ENCODE assay signal across 2 cellular contexts in the genomic region with DNA sequence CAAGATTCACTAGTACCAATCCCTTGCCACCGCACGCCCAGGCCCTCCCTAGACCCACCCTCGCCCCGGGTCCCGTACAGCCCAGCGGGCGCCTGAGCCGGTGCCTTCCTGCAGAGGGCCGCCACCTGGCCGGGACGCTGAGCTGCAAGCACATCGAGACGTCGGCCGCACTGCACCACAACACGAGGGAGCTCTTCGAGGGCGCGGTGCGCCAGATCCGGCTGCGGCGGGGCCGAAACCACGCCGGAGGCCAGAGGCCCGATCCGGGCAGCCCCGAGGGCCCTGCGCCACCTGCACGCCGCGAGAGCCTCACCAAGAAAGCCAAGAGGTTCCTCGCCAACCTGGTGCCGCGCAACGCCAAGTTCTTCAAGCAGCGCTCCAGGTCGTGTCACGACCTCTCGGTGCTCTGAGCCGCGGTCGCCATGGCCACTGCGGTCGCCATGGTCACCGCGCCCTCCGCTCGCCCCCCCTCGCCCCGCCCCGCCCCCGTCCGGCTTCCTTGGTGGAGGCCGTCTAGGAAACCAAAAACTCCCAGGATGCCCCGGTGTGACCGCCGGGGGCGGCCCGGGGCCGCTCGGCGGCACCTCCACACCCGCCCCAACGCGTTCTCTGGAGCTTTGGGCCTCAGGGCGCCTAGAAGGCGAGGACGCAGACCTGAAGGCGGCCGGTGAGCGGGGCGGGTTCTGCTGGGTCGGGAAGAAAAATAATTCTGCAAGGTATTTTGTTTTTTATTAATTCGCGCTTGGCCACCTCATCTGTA.
TF ChIP-seq lines count a peak whose summit lies in the region.

No MANE protein-coding gene starts in this region.

TF ChIP-seq in HEK293, 187 proteins besides CTCF, POLR2A, EP300 and RAD21 (continued from another document):
- TF ChIP-seq, protein P1, sequence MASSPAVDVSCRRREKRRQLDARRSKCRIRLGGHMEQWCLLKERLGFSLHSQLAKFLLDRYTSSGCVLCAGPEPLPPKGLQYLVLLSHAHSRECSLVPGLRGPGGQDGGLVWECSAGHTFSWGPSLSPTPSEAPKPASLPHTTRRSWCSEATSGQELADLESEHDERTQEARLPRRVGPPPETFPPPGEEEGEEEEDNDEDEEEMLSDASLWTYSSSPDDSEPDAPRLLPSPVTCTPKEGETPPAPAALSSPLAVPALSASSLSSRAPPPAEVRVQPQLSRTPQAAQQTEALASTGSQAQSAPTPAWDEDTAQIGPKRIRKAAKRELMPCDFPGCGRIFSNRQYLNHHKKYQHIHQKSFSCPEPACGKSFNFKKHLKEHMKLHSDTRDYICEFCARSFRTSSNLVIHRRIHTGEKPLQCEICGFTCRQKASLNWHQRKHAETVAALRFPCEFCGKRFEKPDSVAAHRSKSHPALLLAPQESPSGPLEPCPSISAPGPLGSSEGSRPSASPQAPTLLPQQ (tag by site-specific recombination; IDR thresholded peaks at IDR 0.05): peak; percentile 10; the same call in 1 of the 2 replicates
- no peak for TF ChIP-seq ZNF555 (tag by site-specific recombination; conservative IDR thresholded peaks at IDR 0.05)
- TF ChIP-seq GFI1B (tag by site-specific recombination; IDR thresholded peaks at IDR 0.05): no peak
- peak; percentile 46 for TF ChIP-seq ZBTB26 (tag by site-specific recombination; optimal IDR thresholded peaks at IDR 0.05)
- peak; percentile 50 for TF ChIP-seq ZFHX2 (tag by site-specific recombination; conservative IDR thresholded peaks at IDR 0.05)
- peak; percentile 61 for TF ChIP-seq ZBTB17 (tag by site-specific recombination; IDR thresholded peaks at IDR 0.05)
- TF ChIP-seq ZNF394 (tag by site-specific recombination; IDR thresholded peaks at IDR 0.05; ENCODE audit: borderline replicate concordance): 0 out of 2 replicates have a peak, but pooled peaks have one; percentile 43
- TF ChIP-seq, protein P2, sequence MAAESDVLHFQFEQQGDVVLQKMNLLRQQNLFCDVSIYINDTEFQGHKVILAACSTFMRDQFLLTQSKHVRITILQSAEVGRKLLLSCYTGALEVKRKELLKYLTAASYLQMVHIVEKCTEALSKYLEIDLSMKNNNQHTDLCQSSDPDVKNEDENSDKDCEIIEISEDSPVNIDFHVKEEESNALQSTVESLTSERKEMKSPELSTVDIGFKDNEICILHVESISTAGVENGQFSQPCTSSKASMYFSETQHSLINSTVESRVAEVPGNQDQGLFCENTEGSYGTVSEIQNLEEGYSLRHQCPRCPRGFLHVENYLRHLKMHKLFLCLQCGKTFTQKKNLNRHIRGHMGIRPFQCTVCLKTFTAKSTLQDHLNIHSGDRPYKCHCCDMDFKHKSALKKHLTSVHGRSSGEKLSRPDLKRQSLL (tag by site-specific recombination; IDR thresholded peaks at IDR 0.05): peak; percentile 80
- no peak for TF ChIP-seq ZNF558 (tag by site-specific recombination; IDR thresholded peaks at IDR 0.05)
- TF ChIP-seq GLIS1 (tag by site-specific recombination; IDR thresholded peaks at IDR 0.05): peak; percentile 33; the same call in 1 of the 2 replicates
- TF ChIP-seq SP2 (tag by site-specific recombination; IDR thresholded peaks at IDR 0.05): peak; percentile 44
- TF ChIP-seq ZFP69B (tag by site-specific recombination; IDR thresholded peaks at IDR 0.05): no peak
- TF ChIP-seq ZSCAN16 (tag by site-specific recombination; IDR thresholded peaks at IDR 0.05): no peak
- TF ChIP-seq KLF9 (tag by site-specific recombination; IDR thresholded peaks at IDR 0.05; ENCODE audit: low read depth): peak; percentile 63
- peak; percentile 97 for TF ChIP-seq ZNF335 (tag by site-specific recombination; conservative IDR thresholded peaks at IDR 0.05)
- no peak for TF ChIP-seq ZNF530 (tag by site-specific recombination; IDR thresholded peaks at IDR 0.05; ENCODE audit: low read depth)
- TF ChIP-seq ZNF600 (tag by site-specific recombination; IDR thresholded peaks at IDR 0.05): peak; percentile 80
- TF ChIP-seq, protein P3, sequence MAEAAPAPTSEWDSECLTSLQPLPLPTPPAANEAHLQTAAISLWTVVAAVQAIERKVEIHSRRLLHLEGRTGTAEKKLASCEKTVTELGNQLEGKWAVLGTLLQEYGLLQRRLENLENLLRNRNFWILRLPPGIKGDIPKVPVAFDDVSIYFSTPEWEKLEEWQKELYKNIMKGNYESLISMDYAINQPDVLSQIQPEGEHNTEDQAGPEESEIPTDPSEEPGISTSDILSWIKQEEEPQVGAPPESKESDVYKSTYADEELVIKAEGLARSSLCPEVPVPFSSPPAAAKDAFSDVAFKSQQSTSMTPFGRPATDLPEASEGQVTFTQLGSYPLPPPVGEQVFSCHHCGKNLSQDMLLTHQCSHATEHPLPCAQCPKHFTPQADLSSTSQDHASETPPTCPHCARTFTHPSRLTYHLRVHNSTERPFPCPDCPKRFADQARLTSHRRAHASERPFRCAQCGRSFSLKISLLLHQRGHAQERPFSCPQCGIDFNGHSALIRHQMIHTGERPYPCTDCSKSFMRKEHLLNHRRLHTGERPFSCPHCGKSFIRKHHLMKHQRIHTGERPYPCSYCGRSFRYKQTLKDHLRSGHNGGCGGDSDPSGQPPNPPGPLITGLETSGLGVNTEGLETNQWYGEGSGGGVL (tag by site-specific recombination; IDR thresholded peaks at IDR 0.05): 0 out of 2 replicates have a peak, but pooled peaks have one; percentile 25
- peak; percentile 57; the same call in 1 of the 2 replicates for TF ChIP-seq EGR2 (tag by site-specific recombination; IDR thresholded peaks at IDR 0.05; ENCODE audit: low read depth)
- TF ChIP-seq YY1 (tag by site-specific recombination; IDR thresholded peaks at IDR 0.05): 0 out of 2 replicates have a peak, but pooled peaks have one; percentile 31

TF ChIP-seq in WTC11, 78 proteins besides CTCF, POLR2A, EP300 and RAD21 (continued from another document and continues in another):
- TF ChIP-seq, protein P4, sequence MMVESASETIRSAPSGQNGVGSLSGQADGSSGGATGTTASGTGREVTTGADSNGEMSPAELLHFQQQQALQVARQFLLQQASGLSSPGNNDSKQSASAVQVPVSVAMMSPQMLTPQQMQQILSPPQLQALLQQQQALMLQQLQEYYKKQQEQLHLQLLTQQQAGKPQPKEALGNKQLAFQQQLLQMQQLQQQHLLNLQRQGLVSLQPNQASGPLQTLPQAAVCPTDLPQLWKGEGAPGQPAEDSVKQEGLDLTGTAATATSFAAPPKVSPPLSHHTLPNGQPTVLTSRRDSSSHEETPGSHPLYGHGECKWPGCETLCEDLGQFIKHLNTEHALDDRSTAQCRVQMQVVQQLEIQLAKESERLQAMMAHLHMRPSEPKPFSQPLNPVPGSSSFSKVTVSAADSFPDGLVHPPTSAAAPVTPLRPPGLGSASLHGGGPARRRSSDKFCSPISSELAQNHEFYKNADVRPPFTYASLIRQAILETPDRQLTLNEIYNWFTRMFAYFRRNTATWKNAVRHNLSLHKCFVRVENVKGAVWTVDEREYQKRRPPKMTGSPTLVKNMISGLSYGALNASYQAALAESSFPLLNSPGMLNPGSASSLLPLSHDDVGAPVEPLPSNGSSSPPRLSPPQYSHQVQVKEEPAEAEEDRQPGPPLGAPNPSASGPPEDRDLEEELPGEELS (CRISPR knock-in tag; IDR thresholded peaks at IDR 0.05): peak; percentile 95
- TF ChIP-seq ZNF281 (CRISPR knock-in tag; IDR thresholded peaks at IDR 0.05): peak; percentile 90
- TF ChIP-seq GABPB1 (CRISPR knock-in tag; IDR thresholded peaks at IDR 0.05): no peak
- TF ChIP-seq ZNF219 (CRISPR knock-in tag; IDR thresholded peaks at IDR 0.05; ENCODE audit: borderline replicate concordance): no peak
- peak; percentile 98 for TF ChIP-seq FOXP1 (CRISPR knock-in tag; IDR thresholded peaks at IDR 0.05; ENCODE audit: borderline replicate concordance)
- TF ChIP-seq SMAD4 (CRISPR knock-in tag; IDR thresholded peaks at IDR 0.05): peak; percentile 86; the same call in 1 of the 2 replicates
- peak; percentile 76; the same call in 1 of the 2 replicates for TF ChIP-seq ELF4 (CRISPR knock-in tag; IDR thresholded peaks at IDR 0.05; ENCODE audit: low read depth)
- TF ChIP-seq MLX (CRISPR knock-in tag; IDR thresholded peaks at IDR 0.05): no peak
- no peak for TF ChIP-seq EMX1 (CRISPR knock-in tag; IDR thresholded peaks at IDR 0.05)
- TF ChIP-seq, protein P5, sequence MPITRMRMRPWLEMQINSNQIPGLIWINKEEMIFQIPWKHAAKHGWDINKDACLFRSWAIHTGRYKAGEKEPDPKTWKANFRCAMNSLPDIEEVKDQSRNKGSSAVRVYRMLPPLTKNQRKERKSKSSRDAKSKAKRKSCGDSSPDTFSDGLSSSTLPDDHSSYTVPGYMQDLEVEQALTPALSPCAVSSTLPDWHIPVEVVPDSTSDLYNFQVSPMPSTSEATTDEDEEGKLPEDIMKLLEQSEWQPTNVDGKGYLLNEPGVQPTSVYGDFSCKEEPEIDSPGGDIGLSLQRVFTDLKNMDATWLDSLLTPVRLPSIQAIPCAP (CRISPR knock-in tag; IDR thresholded peaks at IDR 0.05): peak; percentile 91
- peak; percentile 92 for TF ChIP-seq ETV6 (CRISPR knock-in tag; IDR thresholded peaks at IDR 0.05)
- TF ChIP-seq, protein P6, sequence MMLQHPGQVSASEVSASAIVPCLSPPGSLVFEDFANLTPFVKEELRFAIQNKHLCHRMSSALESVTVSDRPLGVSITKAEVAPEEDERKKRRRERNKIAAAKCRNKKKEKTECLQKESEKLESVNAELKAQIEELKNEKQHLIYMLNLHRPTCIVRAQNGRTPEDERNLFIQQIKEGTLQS (CRISPR knock-in tag; conservative IDR thresholded peaks at IDR 0.05): peak; percentile 67
- TF ChIP-seq FOXK1 (CRISPR knock-in tag; IDR thresholded peaks at IDR 0.05): peak; percentile 95
- TF ChIP-seq ZNF423 (CRISPR knock-in tag; IDR thresholded peaks at IDR 0.05): peak; percentile 52; the same call in 1 of the 2 replicates
- TF ChIP-seq KAT7 (CRISPR knock-in tag; IDR thresholded peaks at IDR 0.05; ENCODE audit: borderline replicate concordance): peak; percentile 88
- TF ChIP-seq MYBL2 (CRISPR knock-in tag; IDR thresholded peaks at IDR 0.05): peak; percentile 96
- no peak for TF ChIP-seq HMGA2 (CRISPR knock-in tag; IDR thresholded peaks at IDR 0.05)
- peak; percentile 60; the same call in 1 of the 2 replicates for TF ChIP-seq ZNF317 (CRISPR knock-in tag; IDR thresholded peaks at IDR 0.05; ENCODE audit: borderline replicate concordance, low read depth)
- no peak for TF ChIP-seq ZBTB21 (CRISPR knock-in tag; IDR thresholded peaks at IDR 0.05; ENCODE audit: borderline replicate concordance)
- peak; percentile 67 for TF ChIP-seq SP1 (CRISPR knock-in tag; conservative IDR thresholded peaks at IDR 0.05)
- TF ChIP-seq JAZF1 (CRISPR knock-in tag; IDR thresholded peaks at IDR 0.05): no peak
- peak; percentile 84; the same call in 1 of the 2 replicates for TF ChIP-seq ATF2 (CRISPR knock-in tag; IDR thresholded peaks at IDR 0.05; ENCODE audit: borderline replicate concordance, low read depth)
- TF ChIP-seq CREB1 (CRISPR knock-in tag; IDR thresholded peaks at IDR 0.05): peak; percentile 83
- peak; percentile 85 for TF ChIP-seq NR1H2 (CRISPR knock-in tag; IDR thresholded peaks at IDR 0.05)
- TF ChIP-seq ZNF416 (CRISPR knock-in tag; IDR thresholded peaks at IDR 0.05): 0 out of 2 replicates have a peak, but pooled peaks have one; percentile 42
- TF ChIP-seq, protein P7, sequence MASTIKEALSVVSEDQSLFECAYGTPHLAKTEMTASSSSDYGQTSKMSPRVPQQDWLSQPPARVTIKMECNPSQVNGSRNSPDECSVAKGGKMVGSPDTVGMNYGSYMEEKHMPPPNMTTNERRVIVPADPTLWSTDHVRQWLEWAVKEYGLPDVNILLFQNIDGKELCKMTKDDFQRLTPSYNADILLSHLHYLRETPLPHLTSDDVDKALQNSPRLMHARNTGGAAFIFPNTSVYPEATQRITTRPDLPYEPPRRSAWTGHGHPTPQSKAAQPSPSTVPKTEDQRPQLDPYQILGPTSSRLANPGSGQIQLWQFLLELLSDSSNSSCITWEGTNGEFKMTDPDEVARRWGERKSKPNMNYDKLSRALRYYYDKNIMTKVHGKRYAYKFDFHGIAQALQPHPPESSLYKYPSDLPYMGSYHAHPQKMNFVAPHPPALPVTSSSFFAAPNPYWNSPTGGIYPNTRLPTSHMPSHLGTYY (CRISPR knock-in tag; IDR thresholded peaks at IDR 0.05): no peak
